ENCODE assay signal across 13 cellular contexts in genomic region chr18:35467624-35468016, GRCh38. TPM values are rescaled to one million over a fixed set of nuclear protein-coding genes. Genes with fewer than 3 reads are reported as not detected.
A peak's percentile ranks its signal among the peaks of the same experiment; 100 is the strongest.
DNase-seq lines count a peak whose midpoint lies in the region; ATAC-seq and TF ChIP-seq lines count a peak whose summit lies in the region.
"Had no signal": no experiment of that assay in that cellular context is flagged by ENCODE, and none has a peak within 500 bp of the region (broad histone marks: within the 10 kb centered on the region; RNA-seq: fewer than 3 reads in every experiment).

No MANE protein-coding gene starts in this region.

- H3K27ac ChIP-seq in DND-41 (ENCODE audit: low read length) = no peak overlapping the region
- H3K27ac ChIP-seq in Panc1 (ENCODE audit: low read length) = 0 out of 2 replicates have a peak overlapping the region, but pooled peaks have one; percentile 2
- H3K27ac ChIP-seq in CD4-positive, alpha-beta memory T cell (ENCODE audit: low read depth, low read length) = no peak overlapping the region
- peak overlapping the region in 2 of 4 donors; percentile 9 to 10 for H3K27ac ChIP-seq in gastrocnemius medialis

- H3K4me1 ChIP-seq in DND-41 (ENCODE audit: insufficient read depth, low read length) (no peaks in the 10 kb centered on the region), Panc1 (ENCODE audit: control insufficient read depth, insufficient read depth, low read length) (peaks cover 6% of the 10 kb centered on the region), gastrocnemius medialis (peaks cover 0 to 12% of the 10 kb centered on the region in 2 donors)
- H3K4me1 ChIP-seq in CD4-positive, alpha-beta memory T cell (ENCODE audit: insufficient read depth, low read length) = no peaks in the 10 kb centered on the region

- TF ChIP-seq POLR2A in gastrocnemius medialis (IDR thresholded peaks at IDR 0.05) = no peak

- no peak overlapping the region for H3K4me3 Mint-ChIP-seq in CD4-positive, alpha-beta memory T cell
- H3K4me3 Mint-ChIP-seq: CD14-positive monocyte, mesothelial cell of epicardium had no signal

- no peak overlapping the region for H3K4me2 ChIP-seq in DND-41 (ENCODE audit: insufficient read depth, low read length)

- DNase-seq in DND-41 = no peak
- DNase-seq in Panc1 (ENCODE audit: low read depth, low spot score) = no peak
- no peak for DNase-seq in CD4-positive, alpha-beta memory T cell
- no peak for DNase-seq in NCI-H2029 treated with DMSO at 0.1 percent for 48 hours (lab: John Stamatoyannopoulos, UW)
- no peak for DNase-seq in gastrocnemius medialis
- DNase-seq: amygdala, NCI-H226 had no signal

- no TSS peak for BruUV-seq in Panc1 (replicated peaks; lab: Mats Ljungman, UMichigan)

- no peak overlapping the region for H2AFZ ChIP-seq in DND-41 (ENCODE audit: low read depth, low read length)

- no peak for TF ChIP-seq CTCF in DND-41 (IDR thresholded peaks at IDR 0.05; ENCODE audit: borderline replicate concordance, extremely low read depth, low read length, poor library complexity, severe bottlenecking)
- no peak for TF ChIP-seq CTCF in Panc1 (IDR thresholded peaks at IDR 0.05)
- no peak for TF ChIP-seq CTCF in gastrocnemius medialis (IDR thresholded peaks at IDR 0.05 in 4 of 5, conservative IDR thresholded peaks at IDR 0.05 in 1 of 5)

- no peak overlapping the region for H3K27ac Mint-ChIP-seq in CD4-positive, alpha-beta memory T cell
- H3K27ac Mint-ChIP-seq: mesothelial cell of epicardium had no signal

- no peak overlapping the region for H3K9ac ChIP-seq in DND-41 (ENCODE audit: low read depth, low read length)

- H3K4me1 Mint-ChIP-seq in CD4-positive, alpha-beta memory T cell = no peaks in the 10 kb centered on the region

- H3K9me3 ChIP-seq in DND-41 (ENCODE audit: insufficient read depth, low read length, severe bottlenecking) (no peaks in the 10 kb centered on the region), Panc1 (ENCODE audit: control insufficient read depth, insufficient read depth, low read depth, low read length) (no peaks in the 10 kb centered on the region), gastrocnemius medialis (no peaks in the 10 kb centered on the region)
- no peaks in the 10 kb centered on the region for H3K9me3 ChIP-seq in CD4-positive, alpha-beta memory T cell (ENCODE audit: control insufficient read depth in 1 of 2, low read length in 2 of 2)
- H3K9me3 ChIP-seq: esophagus muscularis mucosa had no signal

- H3K9me3 Mint-ChIP-seq in CD4-positive, alpha-beta memory T cell = peaks cover 0 to 4% (median 0%) of the 10 kb centered on the region in 8 donors
- H3K9me3 Mint-ChIP-seq: mesothelial cell of epicardium had no signal

- H3K36me3 ChIP-seq in DND-41 (ENCODE audit: insufficient read depth, low read length) (no peaks in the 10 kb centered on the region; the same call in 1 of the 2 replicates), Panc1 (ENCODE audit: control insufficient read depth, insufficient read depth, low read length) (no peaks in the 10 kb centered on the region), gastrocnemius medialis (no peaks in the 10 kb centered on the region)
- no peaks in the 10 kb centered on the region for H3K36me3 ChIP-seq in CD4-positive, alpha-beta memory T cell (ENCODE audit: insufficient read depth, low read length)
- H3K36me3 ChIP-seq: esophagus muscularis mucosa had no signal

- no peak overlapping the region for H3K4me3 ChIP-seq in DND-41 (ENCODE audit: low read depth in 1 of 2, low read length in 2 of 2)
- H3K4me3 ChIP-seq in Panc1 (ENCODE audit: low read depth in 2 of 2, low read length in 2 of 2) = no peak overlapping the region
- H3K4me3 ChIP-seq in CD4-positive, alpha-beta memory T cell (ENCODE audit: low read length in 2 of 2) = no peak overlapping the region
- no peak overlapping the region for H3K4me3 ChIP-seq in gastrocnemius medialis
- H3K4me3 ChIP-seq: esophagus muscularis mucosa had no signal

- no peaks in the 10 kb centered on the region for H3K27me3 ChIP-seq in DND-41 (ENCODE audit: insufficient read depth, low read length, poor library complexity)
- no peaks in the 10 kb centered on the region for H3K27me3 ChIP-seq in Panc1 (ENCODE audit: control insufficient read depth, insufficient read depth, low read length)
- no peaks in the 10 kb centered on the region for H3K27me3 ChIP-seq in CD4-positive, alpha-beta memory T cell (ENCODE audit: insufficient read depth, low read length)
- no peaks in the 10 kb centered on the region for H3K27me3 ChIP-seq in gastrocnemius medialis
- H3K27me3 ChIP-seq: esophagus muscularis mucosa had no signal

- no peaks in the 10 kb centered on the region for H3K27me3 Mint-ChIP-seq in CD4-positive, alpha-beta memory T cell

- H3K79me2 ChIP-seq in DND-41 (ENCODE audit: insufficient read depth, low read length) = no peaks in the 10 kb centered on the region

- in situ Hi-C loops in Panc1 (cut with HindIII; ENCODE audit: low pct_unique_long_range_greater_than_20kb, low sequenced_read_pairs) = no loop called here
- in situ Hi-C loops in gastrocnemius medialis (cut with MboI; ENCODE audit: low sequenced_read_pairs in 4 of 4) = no loop called here

- H3K36me3 Mint-ChIP-seq in CD4-positive, alpha-beta memory T cell = peaks cover 34 to 43% of the 10 kb centered on the region in 2 donors

- POLR2A ChIA-PET in Panc1 (lab: Charles Lee) = no interaction called here
- POLR2A ChIA-PET in CD4-positive, alpha-beta memory T cell (lab: Charles Lee; ENCODE audit: partially characterized antibody) = no interaction called here

- H4K20me1 ChIP-seq in DND-41 (ENCODE audit: insufficient read depth, low read length) = no peaks in the 10 kb centered on the region

- ATAC-seq in DND-41 (ENCODE audit: insufficient read depth, low read depth) (0 out of 3 replicates have a peak, but pooled peaks have one; percentile 24), GM19463 (IDR thresholded peaks at IDR 0.05; ENCODE audit: unreplicated experiment) (peak; percentile 90), HG03108 (IDR thresholded peaks at IDR 0.05; ENCODE audit: unreplicated experiment) (peak; percentile 86), Panc1 (no peak), gastrocnemius medialis (no peak), HG03025 (IDR thresholded peaks at IDR 0.05; ENCODE audit: low FRiP score, unreplicated experiment) (no peak)

- CTCF ChIA-PET in Panc1 (lab: Charles Lee) = no interaction called here
- CTCF ChIA-PET in CD4-positive, alpha-beta memory T cell (lab: Charles Lee; ENCODE audit: partially characterized antibody) = no interaction called here

- intact Hi-C loops in Panc1 (cut with micrococcal nuclease; ENCODE audit: unreplicated experiment) (no loop called here), gastrocnemius medialis (cut with DNase I; ENCODE audit: low total_unique reads) (no loop called here)
- intact Hi-C loops in CD4-positive, alpha-beta memory T cell (cut with micrococcal nuclease) = no loop called here

RNA-seq across cellular contexts. Expression of gene INO80C, which starts 30.1 kb away (rescaled TPM):
- total RNA-seq in Panc1 (2021; ENCODE audit: unreplicated experiment) = 25.8 TPM
- 24.1 TPM for polyA plus RNA-seq in Panc1 (2012; ENCODE audit: insufficient read length)
- total RNA-seq in CD4-positive, alpha-beta memory T cell = 10 to 100 TPM; 27.3 to 30.3 TPM
- polyA plus RNA-seq in CD4-positive, alpha-beta memory T cell = 10 to 100 TPM; 18.9 to 28.9 TPM
- 1 to 10 TPM; 5.3 to 6.4 (median 5.5) TPM for total RNA-seq in gastrocnemius medialis

Comparison
In these comparisons a context has a peak if more than half of its experiments do, and no peak if none do; other contexts are left out.
1. ATAC-seq: peak in DND-41 (single experiment), GM19463 (single experiment) and HG03108 (single experiment); none in Panc1 (single experiment), gastrocnemius medialis (0 of 2) and HG03025 (single experiment).